Comparison of ENCODE assay signal across 1 cellular context in the genomic region with DNA sequence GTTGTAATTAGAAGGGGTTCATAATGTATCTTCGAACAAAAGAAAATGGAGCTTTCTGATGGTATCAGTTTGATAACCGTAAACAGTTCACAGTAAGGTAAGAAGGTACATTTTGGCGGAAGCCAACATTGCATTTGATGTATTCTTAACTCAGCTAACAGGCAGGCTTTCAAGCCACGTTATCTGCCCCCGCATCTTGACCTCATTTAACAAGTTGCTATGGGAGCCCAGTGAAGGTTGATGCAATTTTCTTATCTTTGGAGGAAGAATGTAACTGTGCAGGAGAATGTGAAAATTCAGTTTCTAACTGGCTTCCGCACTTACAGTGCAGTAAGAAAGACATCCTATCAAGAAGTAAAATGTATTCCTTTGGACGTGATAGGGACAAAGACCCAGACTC.
TF ChIP-seq lines count a peak whose summit lies in the region.

No MANE protein-coding gene starts in this region.

TF ChIP-seq in K562, 482 proteins besides CTCF, POLR2A, EP300 and RAD21 (continued from another document):
- TF ChIP-seq SOX6 (IDR thresholded peaks at IDR 0.05) (peak; percentile 79), RFX1 (IDR thresholded peaks at IDR 0.05) (peak; percentile 74), RCOR1 (IDR thresholded peaks at IDR 0.05; ENCODE audit: borderline replicate concordance in 1 of 2, low read depth in 2 of 2, low read length in 2 of 2) (peak in 1 of 2 experiments; percentile 78; a peak in 2 of 4 replicates), GABPA (tag; conservative IDR thresholded peaks at IDR 0.05; ENCODE audit: low read depth) (0 out of 2 replicates have a peak, but pooled peaks have one; percentile 36), SMARCA4 (IDR thresholded peaks at IDR 0.05) (peak; percentile 29; the same call in 1 of the 2 replicates), DLX4 (CRISPR knock-in tag; IDR thresholded peaks at IDR 0.05) (no peak), SPI1 (IDR thresholded peaks at IDR 0.05; ENCODE audit: borderline replicate concordance, low read depth, low read length) (no peak), FOXJ2 (tag; IDR thresholded peaks at IDR 0.05) (0 out of 2 replicates have a peak, but pooled peaks have one; percentile 25)
